8 cellular contexts compared by ENCODE assay signal in genomic region chr20:34954905-34955231, GRCh38. TPM values are rescaled to one million over a fixed set of nuclear protein-coding genes. Genes with fewer than 3 reads are reported as not detected.
A peak's percentile ranks its signal among the peaks of the same experiment; 100 is the strongest.
DNase-seq lines count a peak whose midpoint lies in the region; ATAC-seq and TF ChIP-seq lines count a peak whose summit lies in the region.

No MANE protein-coding gene starts in this region.

- peak overlapping the region; percentile 95 for H3K4me3 Mint-ChIP-seq in activated CD4-positive, alpha-beta T cell treated with anti-CD3 and anti-CD28 coated beads, Interleukin-2, amount 10 ng/mL, durations not matched to agents 24 days and 14 days

- H3K36me3 ChIP-seq in brain microvascular endothelial cell (replicated peaks), result no peaks in the 10 kb centered on the region
- no peaks in the 10 kb centered on the region for H3K36me3 ChIP-seq in thoracic aorta

- TF ChIP-seq CTCF in brain microvascular endothelial cell (IDR thresholded peaks at IDR 0.05; ENCODE audit: low read depth, low read length, missing control alignments) (no peak), thoracic aorta (IDR thresholded peaks at IDR 0.05) (no peak)

- intact Hi-C loops in activated CD4-positive, alpha-beta T cell treated with anti-CD3 and anti-CD28 coated beads, Interleukin-2, amount 10 ng/mL, durations not matched to agents 24 days and 14 days (cut with micrococcal nuclease), result loop anchor here (1.0 to 2.0 kb wide), 5 partner anchors 36 to 130 kb away; partner anchors contain the start of genes ACSS2 and NCOA6
- intact Hi-C loops in left colon (cut with DNase I, micrococcal nuclease), result no loop called here

- peaks cover 8 to 16% of the 10 kb centered on the region in 2 donors for H3K4me1 ChIP-seq in thoracic aorta (ENCODE audit: control insufficient read depth in 1 of 2, low read depth in 2 of 2)

- H3K27ac Mint-ChIP-seq in activated CD4-positive, alpha-beta T cell treated with anti-CD3 and anti-CD28 coated beads, Interleukin-2, amount 10 ng/mL, durations not matched to agents 24 days and 14 days, result peak overlapping the region; percentile 95

- H3K4me1 Mint-ChIP-seq in activated CD4-positive, alpha-beta T cell treated with anti-CD3 and anti-CD28 coated beads, Interleukin-2, amount 10 ng/mL, durations not matched to agents 24 days and 14 days, result peaks cover 25% of the 10 kb centered on the region

- H3K27ac ChIP-seq in brain microvascular endothelial cell (peak overlapping the region; percentile 83), thoracic aorta (peak overlapping the region; percentile 86 to 92)

- H3K4me3 ChIP-seq in brain microvascular endothelial cell (ENCODE audit: low read depth, low read length), result peak overlapping the region; percentile 78
- peak overlapping the region; percentile 95 for H3K4me3 ChIP-seq in thoracic aorta

- H3K9me3 Mint-ChIP-seq in activated CD4-positive, alpha-beta T cell treated with anti-CD3 and anti-CD28 coated beads, Interleukin-2, amount 10 ng/mL, durations not matched to agents 24 days and 14 days, result no peaks in the 10 kb centered on the region

- no peak for DNase-seq in activated CD4-positive, alpha-beta T cell treated with anti-CD3 and anti-CD28 coated beads, Interleukin-2, amount 10 ng/mL, durations not matched to agents 24 days and 14 days
- DNase-seq in activated CD4-positive, alpha-beta T cell treated with anti-CD3 and anti-CD28 coated beads for 4 hours, result no peak
- DNase-seq in NCI-H146 (lab: John Stamatoyannopoulos, UW) (peak; percentile 78), brain microvascular endothelial cell (peak; percentile 35), left colon (peak; percentile 50 to 58), thoracic aorta (ENCODE audit: low spot score) (no peak), NCI-H1436 treated with DMSO at 0.1 percent for 48 hours (lab: John Stamatoyannopoulos, UW) (no peak)
- no peak for DNase-seq in activated CD8-positive, alpha-beta memory T cell treated with anti-CD3 and anti-CD28 coated beads, Interleukin-2, amount 50 U/mL, for 4 hours

- peak; percentile 41 for ATAC-seq in left colon
- ATAC-seq in thoracic aorta (ENCODE audit: insufficient number of reproducible peaks, low FRiP score, low read depth), result no peak

- no peaks in the 10 kb centered on the region for H3K27me3 Mint-ChIP-seq in activated CD4-positive, alpha-beta T cell treated with anti-CD3 and anti-CD28 coated beads, Interleukin-2, amount 10 ng/mL, durations not matched to agents 24 days and 14 days

- in situ Hi-C loops in brain microvascular endothelial cell (cut with HindIII; ENCODE audit: low pct_ligation_motif_present, low sequenced_read_pairs), result no loop called here

- H3K9me3 ChIP-seq in thoracic aorta, result no peaks in the 10 kb centered on the region

- no peaks in the 10 kb centered on the region for H3K27me3 ChIP-seq in brain microvascular endothelial cell (replicated peaks)
- H3K27me3 ChIP-seq in thoracic aorta (replicated peaks; ENCODE audit: insufficient read depth), result no peaks in the 10 kb centered on the region

- H3K36me3 Mint-ChIP-seq in activated CD4-positive, alpha-beta T cell treated with anti-CD3 and anti-CD28 coated beads, Interleukin-2, amount 10 ng/mL, durations not matched to agents 24 days and 14 days (ENCODE audit: low read depth), result peaks cover 15% of the 10 kb centered on the region

RNA-seq across cellular contexts. Expression of gene GSS, which starts 0.7 kb away (rescaled TPM):
- 71.0 and 71.3 TPM in 2 replicates for total RNA-seq in activated CD4-positive, alpha-beta T cell treated with anti-CD3 and anti-CD28 coated beads, Interleukin-2, amount 10 ng/mL, durations not matched to agents 24 days and 14 days
- 100 to 1,000 TPM in 1 of 2 donors, 10 to 100 TPM in 1; 72.5 to 112 TPM for total RNA-seq in left colon
- total RNA-seq in thoracic aorta, result 10 to 100 TPM; 36.5 to 40.5 TPM

RNA-seq across cellular contexts. Expression of gene MYH7B, which starts 0.8 kb away (rescaled TPM):
- 0.19 and 0.52 TPM in 2 replicates for total RNA-seq in activated CD4-positive, alpha-beta T cell treated with anti-CD3 and anti-CD28 coated beads, Interleukin-2, amount 10 ng/mL, durations not matched to agents 24 days and 14 days
- 1 to 10 TPM; 1.2 to 1.3 TPM for total RNA-seq in left colon
- under 1 TPM; 0.14 to 0.27 TPM for total RNA-seq in thoracic aorta

Comparison
In these comparisons a context has a peak if more than half of its experiments do, and no peak if none do; other contexts are left out.
1. DNase-seq: peak in NCI-H146 (single experiment), brain microvascular endothelial cell (single experiment) and left colon (2 of 2); none in activated CD4-positive, alpha-beta T cell treated with anti-CD3 and anti-CD28 coated beads, Interleukin-2, amount 10 ng/mL, durations not matched to agents 24 days and 14 days (single experiment), activated CD4-positive, alpha-beta T cell treated with anti-CD3 and anti-CD28 coated beads for 4 hours (0 of 2), thoracic aorta (single experiment), activated CD8-positive, alpha-beta memory T cell treated with anti-CD3 and anti-CD28 coated beads, Interleukin-2, amount 50 U/mL, for 4 hours (single experiment) and NCI-H1436 treated with DMSO at 0.1 percent for 48 hours (single experiment).